Comparison of ENCODE assay signal across 3 cellular contexts in the genomic region with DNA sequence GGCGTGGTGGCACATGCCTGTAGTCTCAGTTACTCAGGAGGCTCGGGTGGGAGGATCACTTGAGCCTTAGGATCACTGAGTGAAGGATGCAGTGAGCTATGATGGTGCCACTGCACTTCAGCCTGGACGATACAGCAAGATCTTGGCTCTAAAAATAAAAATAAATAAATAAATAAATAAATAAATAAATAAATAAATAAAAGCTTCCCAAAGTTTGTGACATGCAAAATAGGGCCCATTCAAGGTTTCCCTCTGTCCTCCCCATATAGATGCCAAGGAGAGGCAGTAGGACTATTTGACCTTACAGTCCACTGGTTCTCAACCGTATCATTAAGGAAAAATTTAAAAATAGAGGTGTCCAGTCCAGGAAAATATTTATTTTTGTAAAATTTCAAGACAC.
TF ChIP-seq lines count a peak whose summit lies in the region.

No MANE protein-coding gene starts in this region.

TF ChIP-seq in A549, 52 proteins besides CTCF, POLR2A, EP300 and RAD21:
- TF ChIP-seq ZC3H11A (IDR thresholded peaks at IDR 0.05) (peak; percentile 77), NPAS2 (CRISPR knock-in tag; IDR thresholded peaks at IDR 0.05; ENCODE audit: borderline replicate concordance) (no peak), RCOR1 (IDR thresholded peaks at IDR 0.05; ENCODE audit: low read depth, low read length) (no peak)

TF ChIP-seq in HEK293, 187 proteins besides CTCF, POLR2A, EP300 and RAD21 (continues in another document):
- TF ChIP-seq ZNF350 (tag by site-specific recombination; IDR thresholded peaks at IDR 0.05) (no peak), ZNF623 (tag by site-specific recombination; IDR thresholded peaks at IDR 0.05) (peak; percentile 87), ZNF530 (tag by site-specific recombination; IDR thresholded peaks at IDR 0.05; ENCODE audit: low read depth) (no peak), ZNF555 (tag by site-specific recombination; conservative IDR thresholded peaks at IDR 0.05) (no peak; the same call in 1 of the 2 replicates), MZF1 (tag by site-specific recombination; IDR thresholded peaks at IDR 0.05; ENCODE audit: borderline replicate concordance) (peak; percentile 53; the same call in 1 of the 2 replicates), MEIS1 (CRISPR knock-in tag; IDR thresholded peaks at IDR 0.05; ENCODE audit: borderline replicate concordance) (no peak), ZNF521 (tag by site-specific recombination; IDR thresholded peaks at IDR 0.05) (no peak), ZNF561 (tag by site-specific recombination; IDR thresholded peaks at IDR 0.05; ENCODE audit: borderline replicate concordance) (no peak), KLF8 (tag by site-specific recombination; IDR thresholded peaks at IDR 0.05) (no peak), ZNF514 (tag by site-specific recombination; IDR thresholded peaks at IDR 0.05) (no peak), ZNF157 (tag by site-specific recombination; IDR thresholded peaks at IDR 0.05) (no peak), ZNF600 (tag by site-specific recombination; IDR thresholded peaks at IDR 0.05) (no peak), SP7 (tag by site-specific recombination; IDR thresholded peaks at IDR 0.05) (no peak), OSR2 (tag by site-specific recombination; IDR thresholded peaks at IDR 0.05) (no peak), ZNF776 (tag by site-specific recombination; IDR thresholded peaks at IDR 0.05; ENCODE audit: borderline replicate concordance) (no peak), ZNF558 (tag by site-specific recombination; IDR thresholded peaks at IDR 0.05) (peak; percentile 83), ZNF629 (tag by site-specific recombination; IDR thresholded peaks at IDR 0.05) (peak; percentile 72; the same call in 1 of the 2 replicates), ZXDB (tag by site-specific recombination; IDR thresholded peaks at IDR 0.05) (peak; percentile 85), ZNF747 (tag by site-specific recombination; IDR thresholded peaks at IDR 0.05) (no peak)
- TF ChIP-seq, protein P1, sequence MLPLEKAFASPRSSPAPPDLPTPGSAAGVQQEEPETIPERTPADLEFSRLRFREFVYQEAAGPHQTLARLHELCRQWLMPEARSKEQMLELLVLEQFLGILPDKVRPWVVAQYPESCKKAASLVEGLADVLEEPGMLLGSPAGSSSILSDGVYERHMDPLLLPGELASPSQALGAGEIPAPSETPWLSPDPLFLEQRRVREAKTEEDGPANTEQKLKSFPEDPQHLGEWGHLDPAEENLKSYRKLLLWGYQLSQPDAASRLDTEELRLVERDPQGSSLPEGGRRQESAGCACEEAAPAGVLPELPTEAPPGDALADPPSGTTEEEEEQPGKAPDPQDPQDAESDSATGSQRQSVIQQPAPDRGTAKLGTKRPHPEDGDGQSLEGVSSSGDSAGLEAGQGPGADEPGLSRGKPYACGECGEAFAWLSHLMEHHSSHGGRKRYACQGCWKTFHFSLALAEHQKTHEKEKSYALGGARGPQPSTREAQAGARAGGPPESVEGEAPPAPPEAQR (tag by site-specific recombination; IDR thresholded peaks at IDR 0.05), result no peak
- TF ChIP-seq, protein P2, sequence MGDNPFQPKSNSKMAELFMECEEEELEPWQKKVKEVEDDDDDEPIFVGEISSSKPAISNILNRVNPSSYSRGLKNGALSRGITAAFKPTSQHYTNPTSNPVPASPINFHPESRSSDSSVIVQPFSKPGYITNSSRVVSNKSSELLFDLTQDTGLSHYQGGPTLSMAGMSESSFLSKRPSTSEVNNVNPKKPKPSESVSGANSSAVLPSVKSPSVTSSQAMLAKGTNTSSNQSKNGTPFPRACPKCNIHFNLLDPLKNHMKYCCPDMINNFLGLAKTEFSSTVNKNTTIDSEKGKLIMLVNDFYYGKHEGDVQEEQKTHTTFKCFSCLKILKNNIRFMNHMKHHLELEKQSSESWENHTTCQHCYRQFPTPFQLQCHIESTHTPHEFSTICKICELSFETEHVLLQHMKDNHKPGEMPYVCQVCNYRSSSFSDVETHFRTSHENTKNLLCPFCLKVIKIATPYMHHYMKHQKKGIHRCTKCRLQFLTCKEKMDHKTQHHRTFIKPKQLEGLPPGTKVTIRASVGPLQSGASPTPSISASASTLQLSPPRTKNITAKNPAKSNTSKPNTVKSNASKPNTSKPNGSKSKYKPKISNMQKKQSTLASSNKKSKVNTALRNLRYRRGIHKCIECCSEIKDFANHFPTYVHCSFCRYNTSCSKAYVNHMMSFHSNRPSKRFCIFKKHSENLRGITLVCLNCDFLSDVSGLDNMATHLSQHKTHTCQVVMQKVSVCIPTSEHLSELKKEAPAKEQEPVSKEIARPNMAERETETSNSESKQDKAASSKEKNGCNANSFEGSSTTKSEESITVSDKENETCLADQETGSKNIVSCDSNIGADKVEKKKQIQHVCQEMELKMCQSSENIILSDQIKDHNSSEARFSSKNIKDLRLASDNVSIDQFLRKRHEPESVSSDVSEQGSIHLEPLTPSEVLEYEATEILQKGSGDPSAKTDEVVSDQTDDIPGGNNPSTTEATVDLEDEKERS (tag by site-specific recombination; IDR thresholded peaks at IDR 0.05), result no peak
- TF ChIP-seq, protein P3, sequence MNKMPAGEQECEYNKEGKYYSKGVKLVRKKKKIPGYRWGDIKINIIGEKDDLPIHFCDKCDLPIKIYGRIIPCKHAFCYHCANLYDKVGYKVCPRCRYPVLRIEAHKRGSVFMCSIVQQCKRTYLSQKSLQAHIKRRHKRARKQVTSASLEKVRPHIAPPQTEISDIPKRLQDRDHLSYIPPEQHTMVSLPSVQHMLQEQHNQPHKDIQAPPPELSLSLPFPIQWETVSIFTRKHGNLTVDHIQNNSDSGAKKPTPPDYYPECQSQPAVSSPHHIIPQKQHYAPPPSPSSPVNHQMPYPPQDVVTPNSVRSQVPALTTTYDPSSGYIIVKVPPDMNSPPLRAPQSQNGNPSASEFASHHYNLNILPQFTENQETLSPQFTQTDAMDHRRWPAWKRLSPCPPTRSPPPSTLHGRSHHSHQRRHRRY (tag by site-specific recombination; IDR thresholded peaks at IDR 0.05), result no peak
- TF ChIP-seq, protein P4, sequence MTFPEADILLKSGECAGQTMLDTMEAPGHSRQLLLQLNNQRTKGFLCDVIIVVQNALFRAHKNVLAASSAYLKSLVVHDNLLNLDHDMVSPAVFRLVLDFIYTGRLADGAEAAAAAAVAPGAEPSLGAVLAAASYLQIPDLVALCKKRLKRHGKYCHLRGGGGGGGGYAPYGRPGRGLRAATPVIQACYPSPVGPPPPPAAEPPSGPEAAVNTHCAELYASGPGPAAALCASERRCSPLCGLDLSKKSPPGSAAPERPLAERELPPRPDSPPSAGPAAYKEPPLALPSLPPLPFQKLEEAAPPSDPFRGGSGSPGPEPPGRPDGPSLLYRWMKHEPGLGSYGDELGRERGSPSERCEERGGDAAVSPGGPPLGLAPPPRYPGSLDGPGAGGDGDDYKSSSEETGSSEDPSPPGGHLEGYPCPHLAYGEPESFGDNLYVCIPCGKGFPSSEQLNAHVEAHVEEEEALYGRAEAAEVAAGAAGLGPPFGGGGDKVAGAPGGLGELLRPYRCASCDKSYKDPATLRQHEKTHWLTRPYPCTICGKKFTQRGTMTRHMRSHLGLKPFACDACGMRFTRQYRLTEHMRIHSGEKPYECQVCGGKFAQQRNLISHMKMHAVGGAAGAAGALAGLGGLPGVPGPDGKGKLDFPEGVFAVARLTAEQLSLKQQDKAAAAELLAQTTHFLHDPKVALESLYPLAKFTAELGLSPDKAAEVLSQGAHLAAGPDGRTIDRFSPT (tag by site-specific recombination; IDR thresholded peaks at IDR 0.05), result no peak

TF ChIP-seq in K562, 482 proteins besides CTCF, POLR2A, EP300 and RAD21:
- TF ChIP-seq, protein P5, sequence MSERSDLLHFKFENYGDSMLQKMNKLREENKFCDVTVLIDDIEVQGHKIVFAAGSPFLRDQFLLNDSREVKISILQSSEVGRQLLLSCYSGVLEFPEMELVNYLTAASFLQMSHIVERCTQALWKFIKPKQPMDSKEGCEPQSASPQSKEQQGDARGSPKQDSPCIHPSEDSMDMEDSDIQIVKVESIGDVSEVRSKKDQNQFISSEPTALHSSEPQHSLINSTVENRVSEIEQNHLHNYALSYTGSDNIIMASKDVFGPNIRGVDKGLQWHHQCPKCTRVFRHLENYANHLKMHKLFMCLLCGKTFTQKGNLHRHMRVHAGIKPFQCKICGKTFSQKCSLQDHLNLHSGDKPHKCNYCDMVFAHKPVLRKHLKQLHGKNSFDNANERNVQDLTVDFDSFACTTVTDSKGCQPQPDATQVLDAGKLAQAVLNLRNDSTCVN (CRISPR knock-in tag; IDR thresholded peaks at IDR 0.05), result no peak
- TF ChIP-seq ZC3H11A (IDR thresholded peaks at IDR 0.05; ENCODE audit: low read depth, low read length), result peak; percentile 54; the same call in 1 of the 2 replicates
